In genomic region chr12:95117178-95117599, GRCh38 we compare ENCODE assay signal across 8 cellular contexts. TPM values are rescaled to one million over a fixed set of nuclear protein-coding genes. Genes with fewer than 3 reads are reported as not detected.
DNase-seq lines count a peak whose midpoint lies in the region; ATAC-seq and TF ChIP-seq lines count a peak whose summit lies in the region.

No MANE protein-coding gene starts in this region.

- H3K9me3 Mint-ChIP-seq in central memory CD8-positive, alpha-beta T cell: no peaks in the 10 kb centered on the region

- ATAC-seq in Right ventricle myocardium inferior: peak; percentile 88
- peak; percentile 72 for ATAC-seq in HG03060 (IDR thresholded peaks at IDR 0.05; ENCODE audit: low read depth, unreplicated experiment)
- peak; percentile 75 for ATAC-seq in central memory CD8-positive, alpha-beta T cell (replicated peaks; ENCODE audit: extremely low read depth, poor library complexity, severe bottlenecking)

- H3K4me1 Mint-ChIP-seq in central memory CD8-positive, alpha-beta T cell: no peaks in the 10 kb centered on the region

- H3K4me3 Mint-ChIP-seq in central memory CD8-positive, alpha-beta T cell: no peak overlapping the region

- no peaks in the 10 kb centered on the region for H3K27me3 ChIP-seq in WERI-Rb-1 (ENCODE audit: insufficient read depth, low read depth, severe bottlenecking)

- intact Hi-C loops in Right ventricle myocardium inferior (cut with DNase I) (loop anchor here (1.0 to 5.0 kb wide), 4 partner anchors 85 to 416 kb away; no protein-coding TSS in a partner anchor), cardiac septum (cut with DNase I) (loop anchor here (2.0 to 5.0 kb wide), 2 partner anchors 100 to 418 kb away; partner anchors contain the start of genes FGD6 and VEZT)

- H3K4me3 ChIP-seq in WERI-Rb-1 (ENCODE audit: low read depth, low read length): no peak overlapping the region

- no peaks in the 10 kb centered on the region for H3K27me3 Mint-ChIP-seq in central memory CD8-positive, alpha-beta T cell

- peak; percentile 35; the same call in 1 of the 2 replicates for TF ChIP-seq CTCF in WERI-Rb-1 (IDR thresholded peaks at IDR 0.05; ENCODE audit: low read depth, low read length)

- DNase-seq in Right ventricle myocardium inferior (ENCODE audit: missing footprints) (no peak), cardiac septum (ENCODE audit: low spot score) (no peak), NCI-H2171 (lab: John Stamatoyannopoulos, UW) (peak; percentile 60), WERI-Rb-1 (peak; percentile 53), kidney tubule cell (ENCODE audit: low spot score) (peak; percentile 92)
- DNase-seq in central memory CD8-positive, alpha-beta T cell (ENCODE audit: low spot score in 2 of 2): peak; percentile 25 to 27
- peak; percentile 71 for DNase-seq in stimulated activated CD4-positive, alpha-beta T cell treated with anti-CD3 and anti-CD28 coated beads, Interleukin-4, amount 100 ng/mL, for 24 hours

- H3K27ac ChIP-seq in WERI-Rb-1: no peak overlapping the region

- H3K36me3 ChIP-seq in WERI-Rb-1: no peaks in the 10 kb centered on the region; the same call in none of the 2 replicates

- H3K27ac Mint-ChIP-seq in central memory CD8-positive, alpha-beta T cell (ENCODE audit: low read depth): no peak overlapping the region

- H3K36me3 Mint-ChIP-seq in central memory CD8-positive, alpha-beta T cell (ENCODE audit: insufficient read depth): no peaks in the 10 kb centered on the region

- no peaks in the 10 kb centered on the region for H3K9me3 ChIP-seq in WERI-Rb-1 (ENCODE audit: severe bottlenecking)

RNA-seq across cellular contexts. Expression of gene NR2C1, which starts 43.8 kb away (rescaled TPM):
- total RNA-seq in Right ventricle myocardium inferior: 35.0 TPM
- total RNA-seq in cardiac septum: 34.6 TPM

Comparison
In these comparisons a context has a peak if more than half of its experiments do, and no peak if none do; other contexts are left out.
1. DNase-seq: peak in NCI-H2171 (single experiment), WERI-Rb-1 (single experiment), central memory CD8-positive, alpha-beta T cell (2 of 2), kidney tubule cell (single experiment) and stimulated activated CD4-positive, alpha-beta T cell treated with anti-CD3 and anti-CD28 coated beads, Interleukin-4, amount 100 ng/mL, for 24 hours (single experiment); none in Right ventricle myocardium inferior (single experiment) and cardiac septum (single experiment).
2. Peak in every context shown above with its lines, with median percentiles within 50 percentile points of each other: ATAC-seq.